In the genomic region with DNA sequence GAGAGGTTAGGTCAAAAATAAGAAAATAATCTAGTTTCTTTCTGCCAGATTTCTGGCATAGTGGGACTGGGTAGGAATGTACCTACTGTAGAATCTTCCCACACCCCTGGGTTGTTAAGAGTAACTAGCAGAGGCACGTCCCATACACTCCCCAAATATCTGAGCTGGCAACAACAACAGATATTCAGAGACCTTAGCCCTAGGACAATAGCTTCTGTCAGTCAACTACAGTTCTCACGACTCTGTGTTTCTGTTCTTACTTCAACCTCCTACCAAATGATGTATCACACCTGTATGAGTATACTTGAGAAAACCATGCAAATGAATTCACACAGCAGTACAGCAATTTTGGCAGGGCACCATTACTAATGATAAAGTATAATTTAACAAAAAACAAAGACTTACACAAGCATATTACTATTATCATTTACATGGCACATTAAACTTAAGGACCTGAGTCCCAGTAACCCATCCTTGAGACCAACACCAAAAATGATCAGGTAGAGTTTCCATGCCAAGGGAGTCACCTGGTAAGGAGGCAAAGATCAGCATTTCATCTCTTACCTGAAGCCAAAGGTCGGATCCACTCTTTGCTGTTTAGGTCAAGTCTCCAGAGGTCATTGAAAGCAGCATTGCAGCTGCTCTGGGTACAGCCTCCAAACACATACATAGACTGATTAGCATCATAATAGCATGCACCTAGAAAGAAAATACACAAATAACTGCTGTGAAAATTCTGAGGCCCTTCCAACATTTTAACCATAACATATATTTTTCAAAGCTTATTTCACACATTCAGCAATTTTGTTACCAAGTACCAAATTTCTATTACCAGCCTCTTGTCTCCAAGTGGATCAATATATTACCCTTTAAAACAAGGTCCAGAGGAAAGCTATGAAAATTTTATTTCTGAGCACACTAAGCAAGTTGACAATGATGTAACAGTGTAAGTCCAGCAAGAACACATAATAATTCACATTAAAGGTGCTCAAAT, we compare ENCODE assay signal across 19 cellular contexts. TPM values are rescaled to one million over a fixed set of nuclear protein-coding genes. Genes with fewer than 3 reads are reported as not detected.
DNase-seq lines count a peak whose midpoint lies in the region; ATAC-seq and TF ChIP-seq lines count a peak whose summit lies in the region.
"Had no signal": no experiment of that assay in that cellular context is flagged by ENCODE, and none has a peak within 500 bp of the region (broad histone marks: within the 10 kb centered on the region; RNA-seq: fewer than 3 reads in every experiment).

No MANE protein-coding gene starts in this region.

- no peak overlapping the region for H3K4me3 ChIP-seq in IMR-90 (ENCODE audit: insufficient read depth, low read depth, low read length)
- H3K4me3 ChIP-seq in right lobe of liver, result no peak overlapping the region
- H3K4me3 ChIP-seq in suprapubic skin, result no peak overlapping the region
- H3K4me3 ChIP-seq in OCI-LY7 (ENCODE audit: low read depth, low read length, poor library complexity, severe bottlenecking), result no peak overlapping the region
- H3K4me3 ChIP-seq: heart right ventricle, pancreas, stomach had no signal

- TF ChIP-seq CTCF in IMR-90 (conservative IDR thresholded peaks at IDR 0.05; ENCODE audit: low read depth, low read length), result no peak
- TF ChIP-seq CTCF in chondrocyte (IDR thresholded peaks at IDR 0.05), result no peak
- TF ChIP-seq CTCF in right lobe of liver (IDR thresholded peaks at IDR 0.05), result no peak
- TF ChIP-seq CTCF in suprapubic skin (IDR thresholded peaks at IDR 0.05), result no peak
- TF ChIP-seq CTCF in OCI-LY7 (conservative IDR thresholded peaks at IDR 0.05; ENCODE audit: low read length), result no peak

- H3K79me1 ChIP-seq in IMR-90 (ENCODE audit: low read depth in 1 of 2, low read length in 2 of 2), result peaks cover 18 to 57% of the 10 kb centered on the region in 2 experiments

- no peak overlapping the region for H4K8ac ChIP-seq in IMR-90 (ENCODE audit: low read depth in 2 of 2, low read length in 2 of 2)

- H3K36me3 ChIP-seq in IMR-90 (ENCODE audit: control insufficient read depth, insufficient read depth, low read length) (peaks cover 13% of the 10 kb centered on the region), right lobe of liver (peaks cover 0 to 17% (median 0%) of the 10 kb centered on the region in 4 donors), suprapubic skin (peaks cover 7% of the 10 kb centered on the region), OCI-LY7 (ENCODE audit: insufficient read depth, low read length) (peaks cover 46% of the 10 kb centered on the region)

- no peak overlapping the region for H2BK15ac ChIP-seq in IMR-90 (ENCODE audit: low read depth, low read length)

- H3K9me3 ChIP-seq in IMR-90 (ENCODE audit: control insufficient read depth, insufficient read depth, low read length), result no peaks in the 10 kb centered on the region
- no peaks in the 10 kb centered on the region for H3K9me3 ChIP-seq in right lobe of liver
- H3K9me3 ChIP-seq in suprapubic skin, result no peaks in the 10 kb centered on the region
- 0 out of 2 replicates have a peak, but pooled peaks cover 5% of the 10 kb centered on the region for H3K9me3 ChIP-seq in OCI-LY7 (ENCODE audit: low read length)
- H3K9me3 ChIP-seq: heart right ventricle, pancreas, stomach had no signal

- H2AFZ ChIP-seq in IMR-90 (replicated peaks; ENCODE audit: low read length, poor library complexity), result no peak overlapping the region
- no peak overlapping the region for H2AFZ ChIP-seq in OCI-LY7 (ENCODE audit: low read length)

- H3K27me3 Mint-ChIP-seq in chondrocyte (ENCODE audit: low read depth), result no peaks in the 10 kb centered on the region
- no peaks in the 10 kb centered on the region for H3K27me3 Mint-ChIP-seq in activated naive CD4-positive, alpha-beta T cell treated with anti-CD3 and anti-CD28 coated beads, Interleukin-2, amount 10 ng/mL, durations not matched to agents 7 days and 5 days

- DNase-seq in IMR-90, result no peak
- DNase-seq in chondrocyte (ENCODE audit: low spot score), result no peak
- no peak for DNase-seq in right lobe of liver
- no peak for DNase-seq in suprapubic skin (ENCODE audit: low spot score in 2 of 2)
- no peak for DNase-seq in HEK293T (ENCODE audit: extremely low spot score)
- DNase-seq in activated naive CD4-positive, alpha-beta T cell treated with anti-CD3 and anti-CD28 coated beads, Interleukin-2, amount 10 ng/mL, durations not matched to agents 7 days and 5 days, result no peak
- no peak for DNase-seq in OCI-LY7 (ENCODE audit: low spot score)
- DNase-seq: activated naive CD4-positive, alpha-beta T cell treated with anti-CD3 and anti-CD28 coated beads, Interleukin-2, amount 50 U/mL, for 16 hours; activated T-cell treated with anti-CD3 and anti-CD28 coated beads, Interleukin-2, amount 50 U/mL, for 4 hours; heart right ventricle; immature natural killer cell; NCI-H2107; NCI-H510A; pancreas; RPMI8226; stimulated activated CD4-positive, alpha-beta T cell treated with anti-CD3 and anti-CD28 coated beads, Interleukin-4, amount 100 ng/mL, for 1 hour; stomach; T-helper 9 cell had no signal

- no peak overlapping the region for H4K5ac ChIP-seq in IMR-90 (ENCODE audit: low read depth, low read length)

- H3K18ac ChIP-seq in IMR-90 (ENCODE audit: low read depth, low read length), result no peak overlapping the region

- POLR2A ChIA-PET in IMR-90 (lab: Charles Lee; ENCODE audit: unreplicated experiment), result no interaction called here
- POLR2A ChIA-PET in HEK293T (lab: Yijun Ruan, JAX), result no interaction called here
- POLR2A ChIA-PET in OCI-LY7 (lab: Charles Lee), result interaction anchor here (0.7 kb wide), 1 partner anchor 61 kb away, joined by 3 read pairs; no protein-coding TSS in a partner anchor

- no peak overlapping the region for H4K91ac ChIP-seq in IMR-90 (ENCODE audit: insufficient read depth, low read depth, low read length)

- no peak overlapping the region for H2BK20ac ChIP-seq in IMR-90 (ENCODE audit: low read depth, low read length)

- dilution Hi-C loops in IMR-90 (cut with HindIII; ENCODE audit: low sequenced_read_pairs, unreplicated experiment), result no loop called here

- TF ChIP-seq POLR2A in IMR-90 (IDR thresholded peaks at IDR 0.05; ENCODE audit: low read depth, low read length), result no peak
- no peak for TF ChIP-seq POLR2A in right lobe of liver (IDR thresholded peaks at IDR 0.05)
- no peak for TF ChIP-seq POLR2A in suprapubic skin (IDR thresholded peaks at IDR 0.05)

- no peaks in the 10 kb centered on the region for H3K79me2 ChIP-seq in OCI-LY7 (ENCODE audit: insufficient read depth, low read depth, low read length)

- BruUV-seq in IMR-90 (replicated peaks; lab: Mats Ljungman, UMichigan), result no TSS peak
- no TSS peak for BruUV-seq in OCI-LY7 (replicated peaks; lab: Mats Ljungman, UMichigan)

- H3K4me1 ChIP-seq in IMR-90 (ENCODE audit: control insufficient read depth, insufficient read depth, low read length) (no peaks in the 10 kb centered on the region), right lobe of liver (peaks cover 0 to 19% (median 0%) of the 10 kb centered on the region in 4 donors), suprapubic skin (peaks cover 57% of the 10 kb centered on the region), OCI-LY7 (ENCODE audit: insufficient read depth, low read length, poor library complexity, severe bottlenecking) (no peaks in the 10 kb centered on the region)
- H3K4me1 ChIP-seq: pancreas had no signal

- no peak overlapping the region for H3K9ac ChIP-seq in IMR-90 (ENCODE audit: low read depth, low read length)

- peaks cover 26% of the 10 kb centered on the region for H3K4me1 Mint-ChIP-seq in chondrocyte (ENCODE audit: low read depth)
- no peaks in the 10 kb centered on the region for H3K4me1 Mint-ChIP-seq in activated naive CD4-positive, alpha-beta T cell treated with anti-CD3 and anti-CD28 coated beads, Interleukin-2, amount 10 ng/mL, durations not matched to agents 7 days and 5 days

- no peak for ATAC-seq in IMR-90 (ENCODE audit: low read depth)
- peak in 3 of 4 donors; percentile 21 to 67 (median 26) for ATAC-seq in right lobe of liver
- no peak for ATAC-seq in HG03432 (IDR thresholded peaks at IDR 0.05; ENCODE audit: unreplicated experiment)
- ATAC-seq: activated T-cell treated with anti-CD3 and anti-CD28 coated beads, Interleukin-2, amount 50 U/mL, for 4 hours had no signal

- no peaks in the 10 kb centered on the region for H3K9me3 Mint-ChIP-seq in chondrocyte (ENCODE audit: low read depth)
- no peaks in the 10 kb centered on the region for H3K9me3 Mint-ChIP-seq in activated naive CD4-positive, alpha-beta T cell treated with anti-CD3 and anti-CD28 coated beads, Interleukin-2, amount 10 ng/mL, durations not matched to agents 7 days and 5 days
- H3K9me3 Mint-ChIP-seq: activated T-cell treated with anti-CD3 and anti-CD28 coated beads, Interleukin-2, amount 50 U/mL, for 4 hours; immature natural killer cell had no signal

- H3K27ac ChIP-seq in IMR-90 (ENCODE audit: insufficient read depth, low read length) (no peak overlapping the region), right lobe of liver (peak overlapping the region in 1 of 3 donors; percentile 21), suprapubic skin (peak overlapping the region; percentile 16), OCI-LY7 (ENCODE audit: low read depth, low read length, poor library complexity, severe bottlenecking) (no peak overlapping the region)
- H3K27ac ChIP-seq: pancreas had no signal

- in situ Hi-C loops in IMR-90 (cut with MboI; ENCODE audit: low sequenced_read_pairs), result no loop called here

- no peak overlapping the region for H2AK5ac ChIP-seq in IMR-90 (ENCODE audit: low read depth, low read length)

- H3K36me3 Mint-ChIP-seq in chondrocyte (ENCODE audit: low read depth), result peaks cover 15% of the 10 kb centered on the region
- peaks cover 38% of the 10 kb centered on the region for H3K36me3 Mint-ChIP-seq in activated naive CD4-positive, alpha-beta T cell treated with anti-CD3 and anti-CD28 coated beads, Interleukin-2, amount 10 ng/mL, durations not matched to agents 7 days and 5 days

- H3K9me1 ChIP-seq in IMR-90 (ENCODE audit: insufficient read depth, low read length), result peaks cover 5% of the 10 kb centered on the region; the same call in 1 of the 2 replicates

- no peaks in the 10 kb centered on the region for H4K20me1 ChIP-seq in IMR-90 (ENCODE audit: insufficient read depth, low read length)
- H4K20me1 ChIP-seq in OCI-LY7 (ENCODE audit: insufficient read depth, low read length), result no peaks in the 10 kb centered on the region

- H3K56ac ChIP-seq in IMR-90 (ENCODE audit: extremely low read depth, insufficient read depth, low read length), result no peak overlapping the region

- intact Hi-C loops in IMR-90 (cut with micrococcal nuclease), result no loop called here
- intact Hi-C loops in right lobe of liver (cut with DNase I), result no loop called here
- intact Hi-C loops in OCI-LY7 (cut with micrococcal nuclease; ENCODE audit: unreplicated experiment), result no loop called here

- H3K4me2 ChIP-seq in IMR-90 (ENCODE audit: low read depth, low read length) (no peak overlapping the region), OCI-LY7 (ENCODE audit: low read length) (no peak overlapping the region)

- no peak overlapping the region for H3K4me3 Mint-ChIP-seq in chondrocyte (ENCODE audit: unreplicated experiment)
- no peak overlapping the region for H3K4me3 Mint-ChIP-seq in activated naive CD4-positive, alpha-beta T cell treated with anti-CD3 and anti-CD28 coated beads, Interleukin-2, amount 10 ng/mL, durations not matched to agents 7 days and 5 days
- H3K4me3 Mint-ChIP-seq: activated T-cell treated with anti-CD3 and anti-CD28 coated beads, Interleukin-2, amount 50 U/mL, for 4 hours; immature natural killer cell had no signal

- WGBS in IMR-90 (ENCODE audit: extremely low coverage in 2 of 2, insufficient read length in 1 of 2), 2 experiments, result 100% methylated on average over 2 of the region's 3 CpGs; no CpG with 5 or more reads in 1 of the 2 experiments
- 59% methylated on average over 2 of the region's 3 CpGs for WGBS in right lobe of liver (ENCODE audit: insufficient coverage, low coverage, low lambda C conversion rate, missing lambda C conversion rate)
- 56% methylated on average over 3 of the region's 3 CpGs for WGBS in suprapubic skin

- H3K27ac Mint-ChIP-seq in chondrocyte (ENCODE audit: unreplicated experiment), result peak overlapping the region; percentile 57
- no peak overlapping the region for H3K27ac Mint-ChIP-seq in activated naive CD4-positive, alpha-beta T cell treated with anti-CD3 and anti-CD28 coated beads, Interleukin-2, amount 10 ng/mL, durations not matched to agents 7 days and 5 days

- H3K14ac ChIP-seq in IMR-90 (replicated peaks; ENCODE audit: low read depth, low read length), result no peak overlapping the region

- no peak overlapping the region for H2BK5ac ChIP-seq in IMR-90 (ENCODE audit: low read depth, low read length, poor library complexity, severe bottlenecking)

- no peak overlapping the region for H3K4ac ChIP-seq in IMR-90 (ENCODE audit: low read depth, low read length)

- TF ChIP-seq RAD21 in IMR-90 (IDR thresholded peaks at IDR 0.05; ENCODE audit: low read length), result no peak

- H3K23ac ChIP-seq in IMR-90 (ENCODE audit: low read depth, low read length), result no peak overlapping the region

- TF ChIP-seq EP300 in suprapubic skin (IDR thresholded peaks at IDR 0.05), result no peak

- H2BK120ac ChIP-seq in IMR-90 (ENCODE audit: low read depth, low read length), result no peak overlapping the region

- H2AK9ac ChIP-seq in IMR-90 (replicated peaks; ENCODE audit: low read depth, low read length, poor library complexity), result no peak overlapping the region

- no peaks in the 10 kb centered on the region for H3K9me2 ChIP-seq in OCI-LY7 (ENCODE audit: insufficient read depth, low read length)

- H3K27me3 ChIP-seq in IMR-90 (ENCODE audit: control insufficient read depth, insufficient read depth, low read length), result no peaks in the 10 kb centered on the region
- H3K27me3 ChIP-seq in right lobe of liver, result no peaks in the 10 kb centered on the region
- H3K27me3 ChIP-seq in suprapubic skin, result no peaks in the 10 kb centered on the region
- H3K27me3 ChIP-seq: heart right ventricle, pancreas, stomach had no signal

- CTCF ChIA-PET in IMR-90 (lab: Yijun Ruan, JAX), result no interaction called here
- CTCF ChIA-PET in HEK293T (lab: Yijun Ruan, JAX), result no interaction called here
- CTCF ChIA-PET in activated naive CD4-positive, alpha-beta T cell treated with anti-CD3 and anti-CD28 coated beads, Interleukin-2, amount 10 ng/mL, durations not matched to agents 7 days and 5 days (lab: Charles Lee), result interaction anchor here (1.1 kb wide), 1 partner anchor 17 kb away, joined by 3 read pairs; no protein-coding TSS in a partner anchor
- CTCF ChIA-PET in OCI-LY7 (lab: Charles Lee; ENCODE audit: unreplicated experiment), result no interaction called here

RNA-seq across cellular contexts. Expression of gene CPLANE2, which starts 57.5 kb away (rescaled TPM):
- total RNA-seq in IMR-90 (2012; rRNA removed) (3.2 and 3.3 TPM in 2 replicates), chondrocyte (8.5 to 12.3 TPM (median 12.0 TPM) in 3 replicates), right lobe of liver (1 to 10 TPM; 2.2 to 4.4 (median 3.1) TPM), suprapubic skin (10 to 100 TPM in 2 of 4 donors, 1 to 10 TPM in 2; 5.2 to 20.4 (median 12.7) TPM), OCI-LY7 (2022) (15.4 and 15.6 TPM in 2 replicates)
- polyA plus RNA-seq in IMR-90 (2012; rRNA removed), result 5.8 and 7.5 TPM in 2 replicates
- 3.2 and 10.3 TPM in 2 replicates for polyA plus RNA-seq in IMR-90 (2012; cell fraction: cytosol; rRNA removed)
- 3.8 and 21.9 TPM in 2 replicates for polyA plus RNA-seq in IMR-90 (2012; cell fraction: nucleus; rRNA removed; ENCODE audit: low replicate concordance)
- 7.9 and 11.6 TPM in 2 replicates for total RNA-seq in OCI-LY7 (2014; rRNA removed; shearing (Covaris generic))

RNA-seq across cellular contexts. Expression of gene FBXO42, which starts 57.8 kb away (rescaled TPM):
- total RNA-seq in IMR-90 (2012; rRNA removed) (11.4 and 12.0 TPM in 2 replicates), chondrocyte (17.8 to 20.9 TPM (median 20.1 TPM) in 3 replicates), right lobe of liver (10 to 100 TPM in 3 of 6 experiments, 1 to 10 TPM in 3; 7.9 to 14.1 (median 10.2) TPM), suprapubic skin (10 to 100 TPM; 51.1 to 61.4 (median 55.5) TPM), OCI-LY7 (2022) (18.4 and 20.0 TPM in 2 replicates)
- 18.8 and 19.6 TPM in 2 replicates for polyA plus RNA-seq in IMR-90 (2012; rRNA removed)
- polyA plus RNA-seq in IMR-90 (2012; cell fraction: cytosol; rRNA removed), result 14.5 and 15.0 TPM in 2 replicates
- polyA plus RNA-seq in IMR-90 (2012; cell fraction: nucleus; rRNA removed; ENCODE audit: low replicate concordance), result 24.6 and 26.4 TPM in 2 replicates
- total RNA-seq in OCI-LY7 (2014; rRNA removed; shearing (Covaris generic)), result 18.1 and 22.9 TPM in 2 replicates

Comparison
In these comparisons a context has a peak if more than half of its experiments do, and no peak if none do; other contexts are left out.
1. ATAC-seq: peak in right lobe of liver (3 of 4); none in IMR-90 (single experiment) and HG03432 (single experiment).